1 cellular context compared by ENCODE assay signal in genomic region chr12:132071837-132072384, GRCh38.
TF ChIP-seq lines count a peak whose summit lies in the region.

No MANE protein-coding gene starts in this region.

TF ChIP-seq in H1, 55 proteins besides CTCF, POLR2A, EP300 and RAD21:
- TF ChIP-seq RBBP5 (IDR thresholded peaks at IDR 0.05; ENCODE audit: borderline replicate concordance, low read depth, low read length) (no peak), CHD1 (IDR thresholded peaks at IDR 0.05; ENCODE audit: low read depth, low read length) (no peak), HDAC2 (IDR thresholded peaks at IDR 0.05; ENCODE audit: borderline replicate concordance in 1 of 2, low read depth in 2 of 2, low read length in 2 of 2) (no peak), RXRA (IDR thresholded peaks at IDR 0.05; ENCODE audit: insufficient read depth, low read depth, low read length) (no peak), SIX5 (IDR thresholded peaks at IDR 0.05; ENCODE audit: low read depth, low read length) (no peak), TAF1 (IDR thresholded peaks at IDR 0.05; ENCODE audit: low read depth, low read length) (no peak), KDM1A (IDR thresholded peaks at IDR 0.05; ENCODE audit: borderline replicate concordance, low read length) (no peak), BRCA1 (IDR thresholded peaks at IDR 0.05; ENCODE audit: low read depth, low read length) (no peak), SAP30 (IDR thresholded peaks at IDR 0.05; ENCODE audit: insufficient read depth, insufficient replicate concordance, low read length) (no peak), CHD2 (IDR thresholded peaks at IDR 0.05; ENCODE audit: low read length) (no peak), TEAD4 (IDR thresholded peaks at IDR 0.05; ENCODE audit: low read depth, low read length) (no peak), CEBPB (IDR thresholded peaks at IDR 0.05; ENCODE audit: low read depth, low read length) (no peak), CBX5 (IDR thresholded peaks at IDR 0.05; ENCODE audit: low read depth, low read length) (no peak)
- TF ChIP-seq, protein P1, sequence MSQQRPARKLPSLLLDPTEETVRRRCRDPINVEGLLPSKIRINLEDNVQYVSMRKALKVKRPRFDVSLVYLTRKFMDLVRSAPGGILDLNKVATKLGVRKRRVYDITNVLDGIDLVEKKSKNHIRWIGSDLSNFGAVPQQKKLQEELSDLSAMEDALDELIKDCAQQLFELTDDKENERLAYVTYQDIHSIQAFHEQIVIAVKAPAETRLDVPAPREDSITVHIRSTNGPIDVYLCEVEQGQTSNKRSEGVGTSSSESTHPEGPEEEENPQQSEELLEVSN (IDR thresholded peaks at IDR 0.05) = no peak
